ENCODE assay signal across 20 cellular contexts in genomic region chr12:69843653-69844052, GRCh38.
"Had no signal": no experiment of that assay in that cellular context is flagged by ENCODE, and none has a peak within 500 bp of the region (broad histone marks: within the 10 kb centered on the region; RNA-seq: fewer than 3 reads in every experiment).

No MANE protein-coding gene starts in this region.

- H3K4me3 ChIP-seq: dorsolateral prefrontal cortex, lower lobe of right lung, prostate gland, right atrium auricular region, smooth muscle cell, stomach, thyroid gland, vagina had no signal

- H3K36me3 Mint-ChIP-seq: naive thymus-derived CD8-positive, alpha-beta T cell had no signal

- H3K27ac ChIP-seq: lower lobe of right lung, parathyroid adenoma, prostate gland, right atrium auricular region, stomach, thyroid gland, vagina had no signal

- H2AFZ ChIP-seq: parathyroid adenoma had no signal

- H3K9me3 ChIP-seq: lower lobe of right lung, prostate gland, right atrium auricular region, stomach, thyroid gland, vagina had no signal

- H3K27me3 ChIP-seq: right atrium auricular region, thyroid gland, vagina had no signal

- DNase-seq: effector CD4-positive, alpha-beta T cell; left ventricle myocardium superior; lower lobe of right lung; naive thymus-derived CD8-positive, alpha-beta T cell; nephron progenitor cell; stimulated activated CD4-positive, alpha-beta T cell treated with anti-CD3 and anti-CD28 coated beads, Interleukin-12 subunit alpha, Interleukin-12 subunit beta, amount 100 ng/mL, for 4 hours; stimulated activated CD4-positive, alpha-beta T cell treated with anti-CD3 and anti-CD28 coated beads, Interleukin-1b, Interleukin-23, amount 100 ng/mL, for 48 hours; stimulated activated CD4-positive, alpha-beta T cell treated with anti-CD3 and anti-CD28 coated beads, Interleukin-4, amount 100 ng/mL, for 1 hour; stimulated activated CD8-positive, alpha-beta memory T cell treated with anti-CD3 and anti-CD28 coated beads, Interleukin-4, amount 100 ng/mL, for 48 hours; stimulated activated naive CD4-positive, alpha-beta T cell treated with Interleukin-2 at 50 U/mL for 16 hours; stomach; thyroid gland; trophoblast cell had no signal

- H3K4me1 ChIP-seq: lower lobe of right lung, parathyroid adenoma, prostate gland, stomach, thyroid gland, vagina had no signal

- H3K9me3 Mint-ChIP-seq: naive thymus-derived CD8-positive, alpha-beta T cell; nephron progenitor cell had no signal

- ATAC-seq: left ventricle myocardium superior; lower lobe of right lung; naive thymus-derived CD8-positive, alpha-beta T cell; sciatic nerve had no signal

- H3K27ac Mint-ChIP-seq: naive thymus-derived CD8-positive, alpha-beta T cell; nephron progenitor cell had no signal

- H3K4me3 Mint-ChIP-seq: naive thymus-derived CD8-positive, alpha-beta T cell; nephron progenitor cell had no signal

- H3K36me3 ChIP-seq: lower lobe of right lung, prostate gland, right atrium auricular region, stomach, thyroid gland, vagina had no signal

- H3K4me1 Mint-ChIP-seq: naive thymus-derived CD8-positive, alpha-beta T cell; nephron progenitor cell had no signal
